In genomic region chr16:72793716-72794115, GRCh38 we compare ENCODE assay signal across 5 cellular contexts.
"Had no signal": no experiment of that assay in that cellular context is flagged by ENCODE, and none has a peak within 500 bp of the region (broad histone marks: within the 10 kb centered on the region; RNA-seq: fewer than 3 reads in every experiment).

No MANE protein-coding gene starts in this region.

- H3K9me3 Mint-ChIP-seq: GM23338, H9 had no signal

- H2AFZ ChIP-seq: GM23338 had no signal

- H3K4me3 Mint-ChIP-seq: GM23338, H9 had no signal

- H3K27ac Mint-ChIP-seq: GM23338, H9 had no signal

- ATAC-seq: GM23338, K562 had no signal

- DNase-seq: H9, HCEC 1CT, KG1 had no signal

- H3K4me1 Mint-ChIP-seq: GM23338 had no signal

- H3K4me2 ChIP-seq: GM23338 had no signal

- H3K4me3 ChIP-seq: GM23338, K562 had no signal
